In genomic region chr11:45262900-45263299, GRCh38 we compare ENCODE assay signal across 24 cellular contexts. TPM values are rescaled to one million over a fixed set of nuclear protein-coding genes. Genes with fewer than 3 reads are reported as not detected.
DNase-seq lines count a peak whose midpoint lies in the region; ATAC-seq, FAIRE-seq and TF ChIP-seq lines count a peak whose summit lies in the region.
"Had no signal": no experiment of that assay in that cellular context is flagged by ENCODE, and none has a peak within 500 bp of the region (broad histone marks: within the 10 kb centered on the region; RNA-seq: fewer than 3 reads in every experiment).

No MANE protein-coding gene starts in this region.

- no peak for FAIRE-seq in D721Med (lab: Jason Lieb, UNC)
- FAIRE-seq: endometrium had no signal

- H3K27ac ChIP-seq in uterus: no peak overlapping the region
- H3K27ac ChIP-seq in left lung: no peak overlapping the region
- H3K27ac ChIP-seq: prostate gland, SJCRH30, VCaP had no signal

- H3K9me3 ChIP-seq in uterus (no peaks in the 10 kb centered on the region), left lung (no peaks in the 10 kb centered on the region)
- H3K9me3 ChIP-seq: prostate gland, SJCRH30 had no signal

- DNase-seq in D721Med (ENCODE audit: insufficient read length, low spot score): peak; percentile 43
- DNase-seq in NCI-H1105 (lab: John Stamatoyannopoulos, UW): peak; percentile 65
- peak; percentile 14 for DNase-seq in NCI-H510A treated with DMSO at 0.1 percent for 48 hours (lab: John Stamatoyannopoulos, UW)
- peak; percentile 61 for DNase-seq in kidney tubule cell (ENCODE audit: low spot score)
- DNase-seq in uterus: no peak
- no peak for DNase-seq in pons (ENCODE audit: low spot score)
- no peak for DNase-seq in activated CD4-positive, CD25-positive, alpha-beta regulatory T cell treated with anti-CD3 and anti-CD28 coated beads, Interleukin-2, amount 50 U/mL, for 72 hours
- DNase-seq in left lung: no peak
- DNase-seq: activated CD4-positive, alpha-beta memory T cell treated with anti-CD3 and anti-CD28 coated beads for 36 hours; activated naive CD4-positive, alpha-beta T cell treated with Interleukin-2 at 50 U/mL for 16 hours; activated T-cell treated with anti-CD3 and anti-CD28 coated beads, Interleukin-2, amount 50 U/mL, for 1 hour; CD4-positive, alpha-beta memory T cell; GDM1; Karpas-422; mesenchymal stem cell; NCI-H187 treated with DMSO at 0.1 percent for 48 hours; stimulated activated CD8-positive, alpha-beta memory T cell treated with anti-CD3 and anti-CD28 coated beads, Interleukin-4, amount 100 ng/mL, for 48 hours; substantia nigra had no signal

- TF ChIP-seq CTCF in D721Med (IDR thresholded peaks at IDR 0.05; ENCODE audit: insufficient read depth, missing control alignments) (no peak), uterus (IDR thresholded peaks at IDR 0.05) (no peak), left lung (IDR thresholded peaks at IDR 0.05) (no peak)

- no peak for TF ChIP-seq POLR2A in uterus (IDR thresholded peaks at IDR 0.05)

- no peaks in the 10 kb centered on the region for H3K36me3 ChIP-seq in uterus
- H3K36me3 ChIP-seq in left lung: no peaks in the 10 kb centered on the region
- H3K36me3 ChIP-seq: prostate gland, SJCRH30 had no signal

- intact Hi-C loops in uterus (cut with DNase I; ENCODE audit: low total_unique reads) (no loop called here), left lung (cut with DNase I) (no loop called here)

- H3K4me3 ChIP-seq in uterus (no peak overlapping the region), left lung (no peak overlapping the region)
- H3K4me3 ChIP-seq: prostate gland, SJCRH30 had no signal

- no peak for ATAC-seq in left lung
- ATAC-seq: natural killer cell treated with Interleukin-12 subunit alpha and Interleukin-12 subunit beta and Interleukin-15 and Interleukin-18, amount 100 ng/mL, for 72 hours had no signal

- H3K27me3 ChIP-seq in uterus (no peaks in the 10 kb centered on the region), left lung (peaks cover 0 to 20% of the 10 kb centered on the region in 2 donors)

- H3K4me1 ChIP-seq in uterus (no peaks in the 10 kb centered on the region), left lung (no peaks in the 10 kb centered on the region)
- H3K4me1 ChIP-seq: prostate gland, SJCRH30 had no signal

RNA-seq across cellular contexts. Expression of gene SYT13, which starts 23.2 kb away (rescaled TPM):
- total RNA-seq in uterus (1 to 10 TPM in 1 of 4 donors, not detected in 3; 4.9 TPM), left lung (under 1 TPM; 0.21 to 0.32 TPM)
- total RNA-seq: activated CD4-positive, alpha-beta memory T cell treated with anti-CD3 and anti-CD28 coated beads for 36 hours; CD4-positive, alpha-beta memory T cell; natural killer cell treated with Interleukin-12 subunit alpha and Interleukin-12 subunit beta and Interleukin-15 and Interleukin-18, amount 100 ng/mL, for 72 hours; OCI-LY7; SJCRH30 had no signal

Comparison
In these comparisons a context has a peak if more than half of its experiments do, and no peak if none do; other contexts are left out.
1. DNase-seq: peak in D721Med (single experiment), NCI-H1105 (single experiment), NCI-H510A treated with DMSO at 0.1 percent for 48 hours (single experiment) and kidney tubule cell (single experiment); none in uterus (0 of 2), pons (single experiment), activated CD4-positive, CD25-positive, alpha-beta regulatory T cell treated with anti-CD3 and anti-CD28 coated beads, Interleukin-2, amount 50 U/mL, for 72 hours (single experiment) and left lung (0 of 2).